10 cellular contexts compared by ENCODE assay signal in genomic region chr9:129343697-129344375, GRCh38.
DNase-seq lines count a peak whose midpoint lies in the region; ATAC-seq and TF ChIP-seq lines count a peak whose summit lies in the region.
"Had no signal": no experiment of that assay in that cellular context is flagged by ENCODE, and none has a peak within 500 bp of the region (broad histone marks: within the 10 kb centered on the region; RNA-seq: fewer than 3 reads in every experiment).

No MANE protein-coding gene starts in this region.

- H3K36me3 ChIP-seq in adrenal gland (replicated peaks in 1 of 2) (no peaks in the 10 kb centered on the region), left ventricle myocardium inferior (no peaks in the 10 kb centered on the region), trophoblast cell (ENCODE audit: control insufficient read depth in 1 of 2, insufficient read depth in 2 of 2, low read length in 2 of 2) (no peaks in the 10 kb centered on the region)
- H3K36me3 ChIP-seq: BE2C had no signal

- no peak overlapping the region for H2AFZ ChIP-seq in trophoblast cell (ENCODE audit: insufficient read depth, low read length, poor library complexity)

- H3K4ac ChIP-seq in trophoblast cell (ENCODE audit: low read depth, low read length) = no peak overlapping the region

- H3K79me2 ChIP-seq in trophoblast cell (ENCODE audit: control insufficient read depth, insufficient read depth, low read length, poor library complexity) = no peaks in the 10 kb centered on the region

- peak overlapping the region; percentile 20 for H2BK120ac ChIP-seq in trophoblast cell (ENCODE audit: insufficient read depth, low read length, poor library complexity)

- no peak overlapping the region for H3K23ac ChIP-seq in trophoblast cell (ENCODE audit: low read length)

- H2BK12ac ChIP-seq in trophoblast cell (ENCODE audit: low read length) = peak overlapping the region; percentile 7

- H2AK5ac ChIP-seq in trophoblast cell (ENCODE audit: low read length) = peak overlapping the region; percentile 27

- H3K4me1 ChIP-seq in adrenal gland (replicated peaks in 1 of 2) (no peaks in the 10 kb centered on the region), left ventricle myocardium inferior (peaks cover 15% of the 10 kb centered on the region), trophoblast cell (ENCODE audit: control insufficient read depth in 1 of 2, insufficient read depth in 2 of 2, low read length in 2 of 2) (peaks cover 9 to 25% of the 10 kb centered on the region in 2 experiments)
- H3K4me1 ChIP-seq: BE2C had no signal

- no peak overlapping the region for H2BK5ac ChIP-seq in trophoblast cell (ENCODE audit: low read depth, low read length, poor library complexity)

- H3K27ac ChIP-seq in adrenal gland = peak overlapping the region in 4 of 5 donors; percentile 50 to 83 (median 67)
- H3K27ac ChIP-seq in left ventricle myocardium inferior (replicated peaks) = peak overlapping the region; percentile 54
- H3K27ac ChIP-seq in trophoblast cell (ENCODE audit: low read depth, low read length) = no peak overlapping the region

- peak in 1 of 2 donors; percentile 5 for TF ChIP-seq POLR2A in adrenal gland (IDR thresholded peaks at IDR 0.05)

- H3K18ac ChIP-seq in trophoblast cell (ENCODE audit: low read length) = peak overlapping the region; percentile 31

- H3K4me2 ChIP-seq in trophoblast cell (ENCODE audit: low read length) = no peak overlapping the region

- H3K9me3 ChIP-seq in adrenal gland (replicated peaks in 1 of 3) (no peaks in the 10 kb centered on the region), left ventricle myocardium inferior (replicated peaks) (no peaks in the 10 kb centered on the region), trophoblast cell (ENCODE audit: insufficient read depth, low read depth, low read length) (peaks cover 5% of the 10 kb centered on the region)
- H3K9me3 ChIP-seq: BE2C had no signal

- peak overlapping the region; percentile 69 for H4K8ac ChIP-seq in trophoblast cell (ENCODE audit: low read depth, low read length)

- H3K27me3 ChIP-seq in adrenal gland (no peaks in the 10 kb centered on the region), left ventricle myocardium inferior (ENCODE audit: low read depth) (no peaks in the 10 kb centered on the region), trophoblast cell (ENCODE audit: insufficient read depth, low read length) (no peaks in the 10 kb centered on the region)
- H3K27me3 ChIP-seq: BE2C had no signal

- DNase-seq in ELF-1 (ENCODE audit: low read depth, low spot score) (peak; percentile 50), adrenal gland (peak; percentile 63 to 87 (median 74)), left ventricle myocardium inferior (peak; percentile 70), trophoblast cell (peak; percentile 72 to 83), kidney glomerular epithelial cell (lab: John Stamatoyannopoulos, UW) (no peak), epidermal melanocyte (ENCODE audit: insufficient read length, low spot score) (no peak)
- DNase-seq in activated CD8-positive, alpha-beta memory T cell treated with anti-CD3 and anti-CD28 coated beads, Interleukin-2, amount 50 U/mL, for 48 hours = no peak
- DNase-seq: BE2C had no signal

- H3K14ac ChIP-seq in trophoblast cell (ENCODE audit: low read length) = peak overlapping the region; percentile 47

- TF ChIP-seq CTCF in adrenal gland (IDR thresholded peaks at IDR 0.05) (peak in 4 of 6 experiments; percentile 18 to 50 (median 40)), left ventricle myocardium inferior (IDR thresholded peaks at IDR 0.05; ENCODE audit: borderline replicate concordance) (no peak)

- H4K12ac ChIP-seq in trophoblast cell (ENCODE audit: low read depth, low read length) = no peak overlapping the region

- peaks cover 21% of the 10 kb centered on the region for H3K79me1 ChIP-seq in trophoblast cell (ENCODE audit: low read length)

- no peak for ATAC-seq in HG02970 (IDR thresholded peaks at IDR 0.05; ENCODE audit: low FRiP score, unreplicated experiment)
- ATAC-seq: activated CD4-positive, CD25-positive, alpha-beta regulatory T cell treated with anti-CD3 and anti-CD28 coated beads, Interleukin-2, amount 50 U/mL, for 24 hours had no signal

- H3K4me3 ChIP-seq in adrenal gland (no peak overlapping the region), left ventricle myocardium inferior (no peak overlapping the region), trophoblast cell (ENCODE audit: low read depth, low read length) (no peak overlapping the region)

- 54 to 72% (median 63%) methylated on average over 12 to 20 of the region's 20 CpGs for WGBS in adrenal gland, 4 donors
- WGBS in trophoblast cell (ENCODE audit: extremely low coverage, insufficient coverage, insufficient read length) = no CpG with 5 or more reads among the region's 20 CpGs

- H4K91ac ChIP-seq in trophoblast cell (ENCODE audit: low read depth, low read length) = peak overlapping the region; percentile 57

- no peak overlapping the region for H3K9ac ChIP-seq in trophoblast cell (ENCODE audit: low read length)

- intact Hi-C loops in adrenal gland (cut with DNase I) (no loop called here), left ventricle myocardium inferior (cut with micrococcal nuclease) (loop anchor here (10.0 kb wide), 1 partner anchor 149 kb away; no protein-coding TSS in a partner anchor)

Comparison
In these comparisons a context has a peak if more than half of its experiments do, and no peak if none do; other contexts are left out.
1. DNase-seq: peak in ELF-1 (single experiment), adrenal gland (7 of 7), left ventricle myocardium inferior (single experiment) and trophoblast cell (2 of 2); none in activated CD8-positive, alpha-beta memory T cell treated with anti-CD3 and anti-CD28 coated beads, Interleukin-2, amount 50 U/mL, for 48 hours (single experiment), kidney glomerular epithelial cell (single experiment) and epidermal melanocyte (single experiment).